Comparison of ENCODE assay signal across 20 cellular contexts in the genomic region with DNA sequence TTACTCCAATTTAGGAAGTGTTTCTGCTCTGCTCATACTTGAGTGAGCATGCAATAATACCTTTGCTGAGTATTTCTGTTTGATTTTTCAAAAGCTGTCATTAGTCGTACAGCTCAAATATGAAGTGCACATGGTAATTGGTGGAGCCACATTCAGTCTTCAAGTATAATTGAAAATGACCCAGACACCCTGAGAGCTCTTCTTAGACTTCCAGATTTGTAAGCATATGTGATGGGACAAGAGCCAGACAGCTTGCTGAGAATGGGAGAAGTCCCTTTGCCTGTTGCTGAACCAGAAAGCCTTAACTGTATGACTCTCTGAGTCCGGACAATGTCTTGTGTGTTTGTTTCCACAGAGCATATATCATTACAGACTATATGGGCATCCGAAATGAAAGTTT.
"Had no signal": no experiment of that assay in that cellular context is flagged by ENCODE, and none has a peak within 500 bp of the region (broad histone marks: within the 10 kb centered on the region; RNA-seq: fewer than 3 reads in every experiment).

No MANE protein-coding gene starts in this region.

- DNase-seq: effector memory CD4-positive, alpha-beta T cell; heart left ventricle; hippocampal formation; left colon; left ventricle myocardium superior; mesenchymal stem cell; midbrain; occipital lobe; pancreas; spleen; stimulated activated CD4-positive, alpha-beta T cell treated with anti-CD3 and anti-CD28 coated beads, Interleukin-15, amount 100 ng/mL, for 24 hours; stimulated activated CD4-positive, alpha-beta T cell treated with anti-CD3 and anti-CD28 coated beads, Interleukin-1b, Interleukin-23, amount 100 ng/mL, for 48 hours; stimulated activated CD4-positive, alpha-beta T cell treated with anti-CD3 and anti-CD28 coated beads, Interleukin-4, amount 100 ng/mL, for 24 hours; tibial artery; upper lobe of left lung; uterus had no signal

- ATAC-seq: esophagus mucosa; heart left ventricle; left colon; left ventricle myocardium superior; natural killer cell treated with Interleukin-12 subunit alpha and Interleukin-12 subunit beta and Interleukin-15 and Interleukin-18, amount 100 ng/mL, for 72 hours; pancreas; sciatic nerve; stimulated activated memory B cell treated with anti-CD40 and anti-IgM and Interleukin-4, amounts not matched to agents 10 μg/mL and 1 μg/mL and 100 μg/mL, for 72 hours had no signal
